18 cellular contexts compared by ENCODE assay signal in the genomic region with DNA sequence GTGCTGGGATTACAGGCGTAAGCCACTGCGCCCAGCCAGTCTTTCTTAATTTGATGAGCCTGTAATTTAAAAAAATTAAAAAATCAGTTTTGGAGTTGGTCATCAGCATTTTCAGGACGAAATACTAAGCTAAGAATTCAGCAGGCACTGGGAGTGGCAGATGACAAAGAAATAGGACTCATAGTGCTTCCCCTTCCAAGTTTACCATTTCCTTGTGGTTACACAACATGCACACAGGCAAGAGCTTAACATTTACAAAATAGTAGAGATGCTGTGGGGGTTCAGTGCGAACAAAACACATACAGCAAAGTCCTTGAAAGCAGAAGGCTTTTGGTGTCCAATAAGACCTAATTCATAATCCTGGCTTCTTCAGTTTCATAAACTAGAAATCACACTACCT.
"Had no signal": no experiment of that assay in that cellular context is flagged by ENCODE, and none has a peak within 500 bp of the region (broad histone marks: within the 10 kb centered on the region; RNA-seq: fewer than 3 reads in every experiment).

No MANE protein-coding gene starts in this region.

- H3K36me3 Mint-ChIP-seq: T-cell had no signal

- ATAC-seq: left ventricle myocardium superior; naive thymus-derived CD8-positive, alpha-beta T cell; T-cell had no signal

- H3K27ac ChIP-seq: WERI-Rb-1 had no signal

- H3K36me3 ChIP-seq: tibial nerve, WERI-Rb-1 had no signal

- H3K9me3 ChIP-seq: tibial nerve had no signal

- H3K4me3 ChIP-seq: tibial nerve had no signal

- DNase-seq: activated CD4-positive, alpha-beta T cell treated with anti-CD3 and anti-CD28 coated beads, Interleukin-2, amount 50 U/mL, for 48 hours; activated effector memory CD4-positive, alpha-beta T cell treated with Interleukin-2 at 50 U/mL for 16 hours; activated naive CD4-positive, alpha-beta T cell treated with anti-CD3 and anti-CD28 coated beads, Interleukin-2, amount 50 U/mL, for 16 hours; activated T-cell treated with anti-CD3 and anti-CD28 coated beads, Interleukin-2, amount 50 U/mL, for 1 hour; foreskin melanocyte; kidney glomerular epithelial cell; left ventricle myocardium superior; mesenchymal stem cell; naive thymus-derived CD8-positive, alpha-beta T cell; posterior cingulate gyrus; small intestine; stimulated activated CD4-positive, alpha-beta T cell treated with anti-CD3 and anti-CD28 coated beads, Interleukin-4, amount 100 ng/mL, for 24 hours; stimulated activated naive CD4-positive, alpha-beta T cell treated with Interleukin-2 at 50 U/mL for 16 hours; substantia nigra; T-cell; T-helper 9 cell; WERI-Rb-1 had no signal

- H3K27me3 ChIP-seq: tibial nerve had no signal

- H3K4me3 Mint-ChIP-seq: naive thymus-derived CD8-positive, alpha-beta T cell; T-cell had no signal

- H3K27ac Mint-ChIP-seq: naive thymus-derived CD8-positive, alpha-beta T cell had no signal
